In the genomic region with DNA sequence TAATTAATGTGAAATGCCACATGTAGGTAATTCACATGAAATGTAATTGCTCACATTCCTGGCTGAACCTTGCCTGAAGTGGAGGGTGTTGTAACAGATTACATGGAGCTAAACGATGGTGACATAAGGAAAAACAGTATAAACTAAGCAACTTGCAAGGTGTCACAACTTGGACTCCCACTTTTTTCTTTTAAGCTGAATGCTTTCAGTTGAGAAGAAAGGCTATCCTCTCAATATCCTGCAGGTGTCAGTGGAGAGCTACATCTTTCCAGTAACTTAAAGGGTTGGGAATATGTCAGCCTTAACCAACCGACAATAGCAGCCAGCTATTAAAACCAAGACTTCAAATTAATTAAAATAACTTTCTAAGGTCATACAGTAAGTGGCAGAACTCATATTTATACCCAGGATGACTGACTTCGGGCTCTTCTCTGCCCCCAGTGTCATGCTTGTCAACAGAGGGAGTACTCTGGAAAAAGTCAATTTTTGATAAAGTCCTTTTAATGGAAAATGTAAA, we compare ENCODE assay signal across 8 cellular contexts. TPM values are rescaled to one million over a fixed set of nuclear protein-coding genes. Genes with fewer than 3 reads are reported as not detected.
A peak's percentile ranks its signal among the peaks of the same experiment; 100 is the strongest.
DNase-seq lines count a peak whose midpoint lies in the region; ATAC-seq, FAIRE-seq and TF ChIP-seq lines count a peak whose summit lies in the region.

No MANE protein-coding gene starts in this region.

- no peak overlapping the region for H3K27ac Mint-ChIP-seq in Caco-2 (ENCODE audit: unreplicated experiment)

- DNase-seq in Caco-2 (peak in 1 of 2 experiments; percentile 80), KBM-7 (peak; percentile 77), RCC 7860 (ENCODE audit: low spot score) (peak; percentile 56), dorsolateral prefrontal cortex (peak in 1 of 10 donors; percentile 16), lung (ENCODE audit: low spot score) (no peak), uterus (peak in 1 of 2 donors; percentile 46)
- no peak for DNase-seq in activated CD4-positive, alpha-beta T cell treated with anti-CD3 and anti-CD28 coated beads for 48 hours

- peak overlapping the region in 1 of 59 donors; percentile 15 for H3K27ac ChIP-seq in dorsolateral prefrontal cortex
- no peak overlapping the region for H3K27ac ChIP-seq in lung (ENCODE audit: low read depth in 1 of 2, low read length in 1 of 2)
- H3K27ac ChIP-seq in uterus: peak overlapping the region in 1 of 2 donors; percentile 9

- WGBS in lung, 2 donors: 14 to 26% methylated on average over 3 of the region's 3 CpGs

- FAIRE-seq in RCC 7860 (lab: Jason Lieb, UNC): peak; percentile 68

- H3K27me3 Mint-ChIP-seq in Caco-2 (ENCODE audit: insufficient read depth, unreplicated experiment): no peaks in the 10 kb centered on the region

- H3K36me3 Mint-ChIP-seq in Caco-2 (ENCODE audit: insufficient read depth, unreplicated experiment): peaks cover 81% of the 10 kb centered on the region

- H3K4me1 ChIP-seq in Caco-2 (no peaks in the 10 kb centered on the region), lung (ENCODE audit: control insufficient read depth in 2 of 2, insufficient read depth in 2 of 2, low read length in 2 of 2) (peaks cover 1 to 4% of the 10 kb centered on the region in 2 donors), uterus (peaks cover 0 to 3% of the 10 kb centered on the region in 2 donors)

- no TSS peak for BruUV-seq in Caco-2 (replicated peaks; lab: Mats Ljungman, UMichigan)

- ATAC-seq in GM19035 (IDR thresholded peaks at IDR 0.05; ENCODE audit: unreplicated experiment): peak; percentile 63
- peak; percentile 67 for ATAC-seq in lung (ENCODE audit: insufficient read depth, low FRiP score)

- no peak for TF ChIP-seq POLR2A in uterus (IDR thresholded peaks at IDR 0.05)

- POLR2A ChIA-PET in Caco-2 (lab: Charles Lee): interaction anchor here (0.6 to 1.6 kb wide), 3 partner anchors 34 to 463 kb away, joined by 4 to 15 read pairs (median 4); partner anchors contain the start of gene NRBF2

- peaks cover 6% of the 10 kb centered on the region for H3K4me1 Mint-ChIP-seq in Caco-2 (ENCODE audit: low read depth, unreplicated experiment)

- H3K4me3 ChIP-seq in Caco-2 (ENCODE audit: low read depth, low read length) (no peak overlapping the region), dorsolateral prefrontal cortex (no peak overlapping the region), lung (no peak overlapping the region), uterus (no peak overlapping the region)

- peaks cover 7% of the 10 kb centered on the region for H3K36me3 ChIP-seq in Caco-2 (ENCODE audit: control insufficient read depth, insufficient read depth, low read length)
- H3K36me3 ChIP-seq in lung (ENCODE audit: control insufficient read depth in 2 of 2, insufficient read depth in 2 of 2, low read length in 2 of 2): peaks cover 5 to 17% of the 10 kb centered on the region in 2 donors
- no peaks in the 10 kb centered on the region for H3K36me3 ChIP-seq in uterus

- H3K9me3 ChIP-seq in Caco-2 (no peaks in the 10 kb centered on the region), lung (ENCODE audit: control insufficient read depth in 2 of 2, insufficient read depth in 1 of 2, low read length in 1 of 2) (no peaks in the 10 kb centered on the region), uterus (no peaks in the 10 kb centered on the region)

- CTCF ChIA-PET in Caco-2 (lab: Charles Lee): interaction anchor here (0.6 to 3.5 kb wide), 27 partner anchors 8 to 653 kb away, joined by 3 to 62 read pairs (median 4); partner anchors contain the start of genes ADO and NRBF2

- peak; percentile 92 to 94 for TF ChIP-seq CTCF in Caco-2 (IDR thresholded peaks at IDR 0.05; ENCODE audit: insufficient read depth in 1 of 2, low read depth in 1 of 2, low read length in 1 of 2, severe bottlenecking in 1 of 2, unreplicated experiment in 1 of 2)
- peak; percentile 66 to 98 (median 86) for TF ChIP-seq CTCF in dorsolateral prefrontal cortex (IDR thresholded peaks at IDR 0.05 in 54 of 56, conservative IDR thresholded peaks at IDR 0.05 in 2 of 56; ENCODE audit: low read depth in 1 of 56, partially characterized antibody in 56 of 56)
- peak; percentile 78 for TF ChIP-seq CTCF in lung (IDR thresholded peaks at IDR 0.05; ENCODE audit: control extremely low read depth, extremely low read depth)
- TF ChIP-seq CTCF in uterus (IDR thresholded peaks at IDR 0.05): peak; percentile 80 to 92 (median 86)

- H3K27me3 ChIP-seq in Caco-2 (replicated peaks; ENCODE audit: control insufficient read depth, insufficient read depth, low read length) (no peaks in the 10 kb centered on the region), dorsolateral prefrontal cortex (no peaks in the 10 kb centered on the region), lung (ENCODE audit: control insufficient read depth, insufficient read depth) (no peaks in the 10 kb centered on the region), uterus (no peaks in the 10 kb centered on the region)

- in situ Hi-C loops in KBM-7 (cut with MboI; ENCODE audit: low pct_unique_long_range_greater_than_20kb, low sequenced_read_pairs): no loop called here

- H3K4me3 Mint-ChIP-seq in Caco-2 (ENCODE audit: unreplicated experiment): no peak overlapping the region

- H3K9me3 Mint-ChIP-seq in Caco-2 (ENCODE audit: unreplicated experiment): no peaks in the 10 kb centered on the region

- intact Hi-C loops in Caco-2 (cut with micrococcal nuclease; ENCODE audit: unreplicated experiment) (loop anchor here (1.0 to 5.0 kb wide), 5 partner anchors 301 to 652 kb away; partner anchors contain the start of gene JMJD1C), dorsolateral prefrontal cortex (cut with DNase I) (loop anchor here (5.0 kb wide), 3 partner anchors 41 to 551 kb away; no protein-coding TSS in a partner anchor), uterus (cut with DNase I; ENCODE audit: low total_unique reads) (no loop called here)

RNA-seq across cellular contexts. Expression of gene NRBF2, which starts 33.7 kb away (rescaled TPM):
- total RNA-seq in Caco-2 (2022): 49.1 and 52.5 TPM in 2 replicates
- total RNA-seq in dorsolateral prefrontal cortex: 10 to 100 TPM in 117 of 120 experiments, 1 to 10 TPM in 3; 8.6 to 26.3 (median 19.6) TPM
- total RNA-seq in lung: 10 to 100 TPM; 18.6 to 21.1 TPM
- 10 to 100 TPM; 11.2 to 25.1 TPM for polyA plus RNA-seq in lung
- total RNA-seq in uterus: 10 to 100 TPM in 3 of 4 donors, 1 to 10 TPM in 1; 4.1 to 20.7 (median 17.0) TPM

Comparison
In these comparisons a context has a peak if more than half of its experiments do, and no peak if none do; other contexts are left out.
1. DNase-seq: peak in KBM-7 (single experiment) and RCC 7860 (single experiment); none in lung (single experiment) and activated CD4-positive, alpha-beta T cell treated with anti-CD3 and anti-CD28 coated beads for 48 hours (single experiment).
2. Peak in every context shown above with its lines, with median percentiles within 50 percentile points of each other: CTCF ChIP-seq.